Comparison of ENCODE assay signal across 8 cellular contexts in genomic region chr1:161119017-161119378, GRCh38. TPM values are rescaled to one million over a fixed set of nuclear protein-coding genes. Genes with fewer than 3 reads are reported as not detected.
DNase-seq lines count a peak whose midpoint lies in the region; ATAC-seq, FAIRE-seq and TF ChIP-seq lines count a peak whose summit lies in the region.

No MANE protein-coding gene starts in this region.

- POLR2A ChIA-PET in endothelial cell of umbilical vein (lab: Charles Lee), result no interaction called here

- intact Hi-C loops in endothelial cell of umbilical vein (cut with micrococcal nuclease), result loop anchor here (1.0 to 5.0 kb wide), 3 partner anchors 34 to 193 kb away; partner anchors contain the start of genes SDHC, UFC1 and USP21

- H3K27ac Mint-ChIP-seq in nephron progenitor cell, result no peak overlapping the region

- H3K9me3 Mint-ChIP-seq in nephron progenitor cell, result no peaks in the 10 kb centered on the region

- peaks cover 34% of the 10 kb centered on the region for H3K36me3 Mint-ChIP-seq in nephron progenitor cell (ENCODE audit: low read depth)

- ATAC-seq in HG02610 (IDR thresholded peaks at IDR 0.05; ENCODE audit: unreplicated experiment), result no peak
- ATAC-seq in GM18520 (IDR thresholded peaks at IDR 0.05; ENCODE audit: unreplicated experiment), result no peak

- H3K27me3 ChIP-seq in SJCRH30, result no peaks in the 10 kb centered on the region
- H3K27me3 ChIP-seq in endothelial cell of umbilical vein (ENCODE audit: control insufficient read depth in 2 of 2, insufficient read depth in 2 of 2, low read length in 2 of 2), result no peaks in the 10 kb centered on the region

- H3K27ac ChIP-seq in SJCRH30 (no peak overlapping the region; the same call in 1 of the 2 replicates), endothelial cell of umbilical vein (ENCODE audit: insufficient read depth, low read depth, low read length) (peak overlapping the region; percentile 66)

- peak overlapping the region; percentile 97 for H3K4me3 Mint-ChIP-seq in nephron progenitor cell

- H3K9ac ChIP-seq in endothelial cell of umbilical vein (replicated peaks; ENCODE audit: extremely low read depth, insufficient read depth, low read length), result peak overlapping the region; percentile 89

- dilution Hi-C loops in endothelial cell of umbilical vein (cut with MboI; ENCODE audit: extremely low pct_ligation_motif_present, low sequenced_read_pairs), result no loop called here

- no peak for TF ChIP-seq POLR2A in endothelial cell of umbilical vein (IDR thresholded peaks at IDR 0.05; ENCODE audit: low read depth, low read length)

- H3K9me1 ChIP-seq in endothelial cell of umbilical vein (replicated peaks; ENCODE audit: control insufficient read depth, extremely low read depth, insufficient read depth, low read length), result no peaks in the 10 kb centered on the region

- peak overlapping the region; percentile 57 for H3K4me2 ChIP-seq in endothelial cell of umbilical vein (ENCODE audit: insufficient read depth, low read length)

- peak in 1 of 2 experiments; percentile 7 for DNase-seq in SJCRH30
- no peak for DNase-seq in endothelial cell of umbilical vein (ENCODE audit: low read depth, low spot score)
- DNase-seq in nephron progenitor cell, result no peak
- no peak for DNase-seq in activated CD4-positive, CD25-positive, alpha-beta regulatory T cell treated with anti-CD3 and anti-CD28 coated beads, Interleukin-2, amount 50 U/mL, for 72 hours
- DNase-seq in GM10266 (ENCODE audit: extremely low spot score), result no peak

- CTCF ChIA-PET in endothelial cell of umbilical vein (lab: Charles Lee), result interaction anchor here (1.1 to 1.9 kb wide), 3 partner anchors 14 to 263 kb away, joined by 3 to 4 read pairs (median 3); partner anchors contain the start of gene DEDD

- no peak for FAIRE-seq in endothelial cell of umbilical vein (lab: Jason Lieb, UNC)

- no peak for TF ChIP-seq CTCF in endothelial cell of umbilical vein (IDR thresholded peaks at IDR 0.05; ENCODE audit: extremely low read depth in 1 of 2, insufficient read depth in 1 of 2, low read depth in 1 of 2, low read length in 2 of 2)
- TF ChIP-seq CTCF in nephron progenitor cell (IDR thresholded peaks at IDR 0.05), result no peak
- TF ChIP-seq CTCF in GM10266 (IDR thresholded peaks at IDR 0.05; ENCODE audit: control insufficient read depth, insufficient read depth, low read depth, missing control alignments), result no peak

- H3K79me2 ChIP-seq in endothelial cell of umbilical vein (ENCODE audit: control insufficient read depth, insufficient read depth, low read length), result peaks cover 43% of the 10 kb centered on the region

- H3K9me3 ChIP-seq in SJCRH30 (replicated peaks) (no peaks in the 10 kb centered on the region), endothelial cell of umbilical vein (replicated peaks; ENCODE audit: control insufficient read depth, insufficient read depth, low read length) (no peaks in the 10 kb centered on the region)

- no peaks in the 10 kb centered on the region for H3K27me3 Mint-ChIP-seq in nephron progenitor cell (ENCODE audit: low read depth, poor library complexity)

- H3K36me3 ChIP-seq in SJCRH30 (peaks cover 30% of the 10 kb centered on the region), endothelial cell of umbilical vein (ENCODE audit: control insufficient read depth in 2 of 2, extremely low read depth in 1 of 2, insufficient read depth in 2 of 2, low read length in 2 of 2) (peaks cover 10 to 32% of the 10 kb centered on the region in 2 experiments)

- H3K4me1 ChIP-seq in SJCRH30, result no peaks in the 10 kb centered on the region; the same call in 1 of the 2 replicates
- H3K4me1 ChIP-seq in endothelial cell of umbilical vein (ENCODE audit: control insufficient read depth, extremely low read depth, insufficient read depth, low read length), result peaks cover 33% of the 10 kb centered on the region

- no peaks in the 10 kb centered on the region for H4K20me1 ChIP-seq in endothelial cell of umbilical vein (replicated peaks; ENCODE audit: control insufficient read depth, extremely low read depth, insufficient read depth, low read length)

- no TSS peak for BruUV-seq in endothelial cell of umbilical vein (replicated peaks; lab: Mats Ljungman, UMichigan)

- H3K4me3 ChIP-seq in GM08714 (ENCODE audit: low read length) (peak overlapping the region; percentile 91), SJCRH30 (peak overlapping the region; percentile 96), endothelial cell of umbilical vein (replicated peaks in 1 of 3; ENCODE audit: insufficient read depth in 1 of 3, low read depth in 1 of 3, low read length in 3 of 3) (peak overlapping the region in 1 of 3 experiments; percentile 65)

- H2AFZ ChIP-seq in endothelial cell of umbilical vein (ENCODE audit: low read depth, low read length), result no peak overlapping the region

- H3K4me1 Mint-ChIP-seq in nephron progenitor cell, result peaks cover 50% of the 10 kb centered on the region

TF ChIP-seq in endothelial cell of umbilical vein, 7 proteins besides CTCF, POLR2A, EP300 and RAD21:
- TF ChIP-seq FOS (IDR thresholded peaks at IDR 0.05; ENCODE audit: borderline replicate concordance, insufficient read depth, low read length) (no peak), POLR2AphosphoS5 (IDR thresholded peaks at IDR 0.05; ENCODE audit: insufficient read depth, low read depth, low read length) (peak; percentile 9)

RNA-seq across cellular contexts. Expression of gene NIT1, which starts 1.1 kb away (rescaled TPM):
- 12.8 and 17.2 TPM in 2 replicates for total RNA-seq in SJCRH30 (2014; rRNA removed; shearing (Covaris generic))
- total RNA-seq in endothelial cell of umbilical vein, result 20.3 and 20.9 TPM in 2 replicates
- 26.5 and 28.2 TPM in 2 replicates for polyA plus RNA-seq in endothelial cell of umbilical vein
- 21.0 and 21.6 TPM in 2 replicates for polyA plus RNA-seq in endothelial cell of umbilical vein (2011; cell fraction: cytosol; rRNA removed)
- polyA plus RNA-seq in endothelial cell of umbilical vein (2011; cell fraction: nucleus; rRNA removed), result 53.0 and 53.3 TPM in 2 replicates
- polyA plus RNA-seq in endothelial cell of umbilical vein (2012), result 21.1 and 26.4 TPM in 2 replicates
- 22.9 and 26.2 TPM in 2 replicates for polyA minus RNA-seq in endothelial cell of umbilical vein
- polyA minus RNA-seq in endothelial cell of umbilical vein (2011; cell fraction: cytosol; rRNA and poly(A)+ RNA removed), result 14.1 TPM
- polyA minus RNA-seq in endothelial cell of umbilical vein (2011; cell fraction: nucleus; rRNA and poly(A)+ RNA removed), result 13.1 and 16.5 TPM in 2 replicates

RNA-seq across cellular contexts. Expression of gene PFDN2, which starts 1.2 kb away (rescaled TPM):
- total RNA-seq in SJCRH30 (2014; rRNA removed; shearing (Covaris generic)), result 78.2 and 78.5 TPM in 2 replicates
- 99.5 and 104 TPM in 2 replicates for total RNA-seq in endothelial cell of umbilical vein
- 86.8 and 157 TPM in 2 replicates for polyA plus RNA-seq in endothelial cell of umbilical vein
- polyA plus RNA-seq in endothelial cell of umbilical vein (2011; cell fraction: cytosol; rRNA removed), result 171 and 232 TPM in 2 replicates
- 39.5 and 63.8 TPM in 2 replicates for polyA plus RNA-seq in endothelial cell of umbilical vein (2011; cell fraction: nucleus; rRNA removed)
- 160 and 179 TPM in 2 replicates for polyA plus RNA-seq in endothelial cell of umbilical vein (2012)
- polyA minus RNA-seq in endothelial cell of umbilical vein, result 20.8 and 22.6 TPM in 2 replicates
- 26.3 TPM for polyA minus RNA-seq in endothelial cell of umbilical vein (2011; cell fraction: cytosol; rRNA and poly(A)+ RNA removed)
- polyA minus RNA-seq in endothelial cell of umbilical vein (2011; cell fraction: nucleus; rRNA and poly(A)+ RNA removed), result 4.3 and 5.0 TPM in 2 replicates

RNA-seq across cellular contexts. Expression of gene DEDD, which starts 13.5 kb away (rescaled TPM):
- 19.4 and 24.1 TPM in 2 replicates for total RNA-seq in SJCRH30 (2014; rRNA removed; shearing (Covaris generic))
- total RNA-seq in endothelial cell of umbilical vein, result 50.2 and 54.9 TPM in 2 replicates
- 78.3 and 81.8 TPM in 2 replicates for polyA plus RNA-seq in endothelial cell of umbilical vein
- 68.5 and 69.2 TPM in 2 replicates for polyA plus RNA-seq in endothelial cell of umbilical vein (2011; cell fraction: cytosol; rRNA removed)
- 62.1 and 68.5 TPM in 2 replicates for polyA plus RNA-seq in endothelial cell of umbilical vein (2011; cell fraction: nucleus; rRNA removed)
- 36.7 and 46.4 TPM in 2 replicates for polyA plus RNA-seq in endothelial cell of umbilical vein (2012)
- polyA minus RNA-seq in endothelial cell of umbilical vein, result 118 and 132 TPM in 2 replicates
- polyA minus RNA-seq in endothelial cell of umbilical vein (2011; cell fraction: cytosol; rRNA and poly(A)+ RNA removed), result 18.5 TPM
- 21.3 and 24.1 TPM in 2 replicates for polyA minus RNA-seq in endothelial cell of umbilical vein (2011; cell fraction: nucleus; rRNA and poly(A)+ RNA removed)

RNA-seq across cellular contexts. Expression of gene KLHDC9, which starts 20.8 kb away (rescaled TPM):
- total RNA-seq in SJCRH30 (2014; rRNA removed; shearing (Covaris generic)), result not detected in 2 replicates
- 1.1 and 1.4 TPM in 2 replicates for total RNA-seq in endothelial cell of umbilical vein
- 2.6 and 3.2 TPM in 2 replicates for polyA plus RNA-seq in endothelial cell of umbilical vein
- 2.0 and 2.2 TPM in 2 replicates for polyA plus RNA-seq in endothelial cell of umbilical vein (2011; cell fraction: cytosol; rRNA removed)
- 3.8 and 4.4 TPM in 2 replicates for polyA plus RNA-seq in endothelial cell of umbilical vein (2011; cell fraction: nucleus; rRNA removed)
- 0.40 and 1.3 TPM in 2 replicates for polyA plus RNA-seq in endothelial cell of umbilical vein (2012)
- polyA minus RNA-seq in endothelial cell of umbilical vein, result 1.1 TPM in 1 of 2 replicates, not detected in the other
- 1.1 TPM for polyA minus RNA-seq in endothelial cell of umbilical vein (2011; cell fraction: cytosol; rRNA and poly(A)+ RNA removed)
- 0.87 TPM in 1 of 2 replicates, not detected in the other for polyA minus RNA-seq in endothelial cell of umbilical vein (2011; cell fraction: nucleus; rRNA and poly(A)+ RNA removed)

RNA-seq across cellular contexts. Expression of gene NECTIN4, which starts 29.6 kb away (rescaled TPM):
- 0.04 TPM in 1 of 2 replicates, not detected in the other for total RNA-seq in SJCRH30 (2014; rRNA removed; shearing (Covaris generic))
- total RNA-seq in endothelial cell of umbilical vein, result 0.37 and 0.58 TPM in 2 replicates
- polyA plus RNA-seq in endothelial cell of umbilical vein, result 0.15 and 0.29 TPM in 2 replicates
- 0.13 and 0.15 TPM in 2 replicates for polyA plus RNA-seq in endothelial cell of umbilical vein (2011; cell fraction: cytosol; rRNA removed)
- polyA plus RNA-seq in endothelial cell of umbilical vein (2011; cell fraction: nucleus; rRNA removed), result 0.20 and 0.29 TPM in 2 replicates
- polyA plus RNA-seq in endothelial cell of umbilical vein (2012), result not detected in 2 replicates
- polyA minus RNA-seq in endothelial cell of umbilical vein, result 0.11 TPM in 1 of 2 replicates, not detected in the other
- polyA minus RNA-seq in endothelial cell of umbilical vein (2011; cell fraction: cytosol; rRNA and poly(A)+ RNA removed), result not detected
- polyA minus RNA-seq in endothelial cell of umbilical vein (2011; cell fraction: nucleus; rRNA and poly(A)+ RNA removed), result not detected in 2 replicates
